Comparison of ENCODE assay signal across 11 cellular contexts in genomic region chr2:19746611-19747309, GRCh38.
A peak's percentile ranks its signal among the peaks of the same experiment; 100 is the strongest.
DNase-seq lines count a peak whose midpoint lies in the region; ATAC-seq, FAIRE-seq and TF ChIP-seq lines count a peak whose summit lies in the region.
"Had no signal": no experiment of that assay in that cellular context is flagged by ENCODE, and none has a peak within 500 bp of the region (broad histone marks: within the 10 kb centered on the region; RNA-seq: fewer than 3 reads in every experiment).

No MANE protein-coding gene starts in this region.

- no peak overlapping the region for H3K4me3 Mint-ChIP-seq in T-cell

- no peaks in the 10 kb centered on the region for H3K9me3 Mint-ChIP-seq in T-cell

- H3K27ac Mint-ChIP-seq in T-cell: no peak overlapping the region

- peaks cover 7 to 19% of the 10 kb centered on the region in 2 donors for H3K27me3 Mint-ChIP-seq in T-cell

- TF ChIP-seq EP300 in A549 (IDR thresholded peaks at IDR 0.05): no peak

- no peaks in the 10 kb centered on the region for H3K9me3 ChIP-seq in A549
- no peaks in the 10 kb centered on the region for H3K9me3 ChIP-seq in left ventricle myocardium inferior (replicated peaks)
- H3K9me3 ChIP-seq: vagina had no signal

- H3K4me2 ChIP-seq in A549: no peak overlapping the region

- 76% methylated on average over 10 of the region's 13 CpGs for WGBS in A549 (ENCODE audit: missing lambda C conversion rate)

- TF ChIP-seq CTCF in A549 (IDR thresholded peaks at IDR 0.05) (peak; percentile 49), GM12875 (IDR thresholded peaks at IDR 0.05; ENCODE audit: borderline replicate concordance, insufficient read depth, low read depth, low read length) (peak; percentile 40; the same call in 1 of the 2 replicates), left ventricle myocardium inferior (IDR thresholded peaks at IDR 0.05; ENCODE audit: borderline replicate concordance) (peak; percentile 47)

- H3K4me1 ChIP-seq in A549 (no peaks in the 10 kb centered on the region), left ventricle myocardium inferior (peaks cover 17% of the 10 kb centered on the region)
- H3K4me1 ChIP-seq: vagina had no signal

- FAIRE-seq in A549 (lab: Jason Lieb, UNC): no peak
- no peak for FAIRE-seq in frontal cortex (lab: Jason Lieb, UNC)
- FAIRE-seq: GM18507 had no signal

- POLR2A ChIA-PET in A549 (lab: Yijun Ruan, JAX): interaction anchor here (1.2 kb wide), 1 partner anchor 377 kb away, joined by 3 read pairs; no protein-coding TSS in a partner anchor
- POLR2A ChIA-PET in T-cell (lab: Charles Lee): no interaction called here

- intact Hi-C loops in left ventricle myocardium inferior (cut with micrococcal nuclease): no loop called here

- H3K4me3 ChIP-seq in A549 (no peak overlapping the region), GM12875 (ENCODE audit: low read depth, low read length) (no peak overlapping the region), left ventricle myocardium inferior (no peak overlapping the region)
- H3K4me3 ChIP-seq: vagina had no signal

- no peak for TF ChIP-seq POLR2A in A549 (IDR thresholded peaks at IDR 0.05; ENCODE audit: low read length)

- no peaks in the 10 kb centered on the region for H3K36me3 Mint-ChIP-seq in T-cell

- DNase-seq in A549 (ENCODE audit: low read depth in 1 of 2, low spot score in 1 of 2): peak; percentile 48 to 72
- peak; percentile 7 for DNase-seq in SHP77 treated with DMSO at 0.1 percent for 48 hours (lab: John Stamatoyannopoulos, UW)
- no peak for DNase-seq in left ventricle myocardium inferior
- DNase-seq in HCEC 1CT: no peak
- no peak for DNase-seq in frontal cortex (ENCODE audit: low spot score in 2 of 2)
- no peak for DNase-seq in T-cell
- DNase-seq in NCI-H2171 (lab: John Stamatoyannopoulos, UW): no peak
- DNase-seq: NCI-H187 had no signal

- H3K27me3 ChIP-seq in left ventricle myocardium inferior (ENCODE audit: low read depth): no peaks in the 10 kb centered on the region
- H3K27me3 ChIP-seq: vagina had no signal

- H3K4me1 Mint-ChIP-seq in T-cell: no peaks in the 10 kb centered on the region

- peak; percentile 64 to 90 for ATAC-seq in A549
- no peak for ATAC-seq in T-cell (replicated peaks in 1 of 4)

- TF ChIP-seq RAD21 in A549 (conservative IDR thresholded peaks at IDR 0.05 in 1 of 2, IDR thresholded peaks at IDR 0.05 in 1 of 2): peak; percentile 80 to 81

- CTCF ChIA-PET in A549 (lab: Yijun Ruan, JAX): interaction anchor here (0.6 to 3.2 kb wide), 25 partner anchors 10 to 1330 kb away, joined by 3 to 15 read pairs (median 4); partner anchors contain the start of gene OSR1
- CTCF ChIA-PET in T-cell (lab: Charles Lee): no interaction called here

- H3K36me3 ChIP-seq in left ventricle myocardium inferior: no peaks in the 10 kb centered on the region
- H3K36me3 ChIP-seq: vagina had no signal

- H3K27ac ChIP-seq in A549: peak overlapping the region; percentile 17 to 46; a peak in 3 of 6 replicates
- H3K27ac ChIP-seq in left ventricle myocardium inferior (replicated peaks): peak overlapping the region; percentile 30
- H3K27ac ChIP-seq: vagina had no signal

TF ChIP-seq in A549, 52 proteins besides CTCF, POLR2A, EP300 and RAD21:
- peak; percentile 62 for TF ChIP-seq SMC3 (IDR thresholded peaks at IDR 0.05)
- no peak for TF ChIP-seq FOSB (CRISPR knock-in tag; IDR thresholded peaks at IDR 0.05)
- 0 out of 2 replicates have a peak, but pooled peaks have one; percentile 21 for TF ChIP-seq MAX (IDR thresholded peaks at IDR 0.05)

Comparison
In these comparisons a context has a peak if more than half of its experiments do, and no peak if none do; other contexts are left out.
1. ATAC-seq: peak in A549 (2 of 2); none in T-cell (0 of 4).
2. DNase-seq: peak in A549 (2 of 2) and SHP77 treated with DMSO at 0.1 percent for 48 hours (single experiment); none in left ventricle myocardium inferior (single experiment), HCEC 1CT (single experiment), frontal cortex (0 of 2), T-cell (0 of 34) and NCI-H2171 (single experiment).
3. Peak in every context shown above with its lines, with median percentiles within 50 percentile points of each other: CTCF ChIP-seq.